In genomic region chr15:52288051-52288942, GRCh38 we compare ENCODE assay signal across 1 cellular context.
TF ChIP-seq lines count a peak whose summit lies in the region.

No MANE protein-coding gene starts in this region.

TF ChIP-seq in HepG2, 621 proteins besides CTCF, POLR2A, EP300 and RAD21 (continued from another document and continues in another):
- TF ChIP-seq ZHX2 (IDR thresholded peaks at IDR 0.05; ENCODE audit: low read depth) (no peak), ZHX2 (CRISPR knock-in tag; IDR thresholded peaks at IDR 0.05; ENCODE audit: borderline replicate concordance) (no peak), ZNF704 (CRISPR knock-in tag; IDR thresholded peaks at IDR 0.05; ENCODE audit: borderline replicate concordance) (no peak), ARID2 (CRISPR knock-in tag; IDR thresholded peaks at IDR 0.05; ENCODE audit: borderline replicate concordance) (no peak), ZNF790 (CRISPR knock-in tag; IDR thresholded peaks at IDR 0.05; ENCODE audit: borderline replicate concordance) (no peak), RFXANK (CRISPR knock-in tag; IDR thresholded peaks at IDR 0.05) (peak; percentile 51; the same call in 1 of the 2 replicates), ZNF484 (CRISPR knock-in tag; IDR thresholded peaks at IDR 0.05; ENCODE audit: borderline replicate concordance, low read depth) (no peak), IKZF4 (CRISPR knock-in tag; IDR thresholded peaks at IDR 0.05; ENCODE audit: borderline replicate concordance, low read depth, not compliant biosample characterization) (no peak), EED (CRISPR knock-in tag; IDR thresholded peaks at IDR 0.05) (no peak), SKIL (CRISPR knock-in tag; IDR thresholded peaks at IDR 0.05; ENCODE audit: borderline replicate concordance) (peak; percentile 88), CEBPG (CRISPR knock-in tag; IDR thresholded peaks at IDR 0.05) (peak; percentile 67), ZNF354B (CRISPR knock-in tag; IDR thresholded peaks at IDR 0.05) (no peak), RBM39 (IDR thresholded peaks at IDR 0.05; ENCODE audit: low read depth, low read length, poor library complexity, severe bottlenecking) (no peak), ZUFSP (CRISPR knock-in tag; IDR thresholded peaks at IDR 0.05; ENCODE audit: borderline replicate concordance) (no peak), TRIM24 (CRISPR knock-in tag; IDR thresholded peaks at IDR 0.05) (no peak), SOX13 (IDR thresholded peaks at IDR 0.05) (peak; percentile 79), SOX13 (CRISPR knock-in tag; conservative IDR thresholded peaks at IDR 0.05 in 1 of 2, IDR thresholded peaks at IDR 0.05 in 1 of 2) (peak in 1 of 2 experiments; percentile 95; a peak in 2 of 4 replicates), SRSF1 (optimal IDR thresholded peaks at IDR 0.05; ENCODE audit: low read depth, low read length) (no peak), MED13 (CRISPR knock-in tag; IDR thresholded peaks at IDR 0.05) (peak; percentile 76; the same call in 1 of the 2 replicates), PREB (CRISPR knock-in tag; IDR thresholded peaks at IDR 0.05) (no peak), RFX1 (IDR thresholded peaks at IDR 0.05) (no peak), KAT2B (IDR thresholded peaks at IDR 0.05; ENCODE audit: borderline replicate concordance, low read depth, low read length) (no peak), ATF7-NPFF (CRISPR knock-in tag; IDR thresholded peaks at IDR 0.05; ENCODE audit: low read depth) (no peak; the same call in 1 of the 2 replicates), HMGXB3 (CRISPR knock-in tag; IDR thresholded peaks at IDR 0.05; ENCODE audit: borderline replicate concordance) (no peak; the same call in 1 of the 2 replicates), KLF12 (CRISPR knock-in tag; IDR thresholded peaks at IDR 0.05; ENCODE audit: borderline replicate concordance) (peak; percentile 34), MTA1 (CRISPR knock-in tag; IDR thresholded peaks at IDR 0.05; ENCODE audit: borderline replicate concordance) (peak; percentile 96), ZNF20 (CRISPR knock-in tag; IDR thresholded peaks at IDR 0.05) (no peak), MXD3 (CRISPR knock-in tag; IDR thresholded peaks at IDR 0.05) (no peak), ATF1 (CRISPR knock-in tag; IDR thresholded peaks at IDR 0.05) (no peak)
